34 cellular contexts compared by ENCODE assay signal in genomic region chr2:83085869-83086268, GRCh38.
"Had no signal": no experiment of that assay in that cellular context is flagged by ENCODE, and none has a peak within 500 bp of the region (broad histone marks: within the 10 kb centered on the region; RNA-seq: fewer than 3 reads in every experiment).

No MANE protein-coding gene starts in this region.

- H3K36me3 ChIP-seq: MG63 had no signal

- H3K4me3 ChIP-seq: MG63 had no signal

- H3K9me3 ChIP-seq: MG63 had no signal

- DNase-seq: Karpas-422, Kasumi-1, MG63, MM.1S, MV-4-11, NCI-H1048, NCI-H1092, NCI-H1092 treated with DMSO at 0.1 percent for 48 hours, NCI-H1105, NCI-H1105 treated with DMSO at 0.1 percent for 48 hours, NCI-H1417, NCI-H1417 treated with DMSO at 0.1 percent for 48 hours, NCI-H1436, NCI-H1436 treated with DMSO at 0.1 percent for 48 hours, NCI-H146, NCI-H1694, NCI-H1694 treated with DMSO at 0.1 percent for 48 hours, NCI-H187, NCI-H187 treated with DMSO at 0.1 percent for 48 hours, NCI-H1930, NCI-H2029, NCI-H2029 treated with DMSO at 0.1 percent for 48 hours, NCI-H2081, NCI-H2081 treated with DMSO at 0.1 percent for 48 hours, NCI-H2107, NCI-H2171, NCI-H2171 treated with DMSO at 0.1 percent for 48 hours, NCI-H2227 treated with DMSO at 0.1 percent for 48 hours, NCI-H226, NCI-H345, NCI-H446, NCI-H446 treated with DMSO at 0.1 percent for 48 hours, NCI-H510A, NCI-H510A treated with DMSO at 0.1 percent for 48 hours had no signal

- H3K27me3 ChIP-seq: MG63 had no signal
